ENCODE assay signal across 27 cellular contexts in the genomic region with DNA sequence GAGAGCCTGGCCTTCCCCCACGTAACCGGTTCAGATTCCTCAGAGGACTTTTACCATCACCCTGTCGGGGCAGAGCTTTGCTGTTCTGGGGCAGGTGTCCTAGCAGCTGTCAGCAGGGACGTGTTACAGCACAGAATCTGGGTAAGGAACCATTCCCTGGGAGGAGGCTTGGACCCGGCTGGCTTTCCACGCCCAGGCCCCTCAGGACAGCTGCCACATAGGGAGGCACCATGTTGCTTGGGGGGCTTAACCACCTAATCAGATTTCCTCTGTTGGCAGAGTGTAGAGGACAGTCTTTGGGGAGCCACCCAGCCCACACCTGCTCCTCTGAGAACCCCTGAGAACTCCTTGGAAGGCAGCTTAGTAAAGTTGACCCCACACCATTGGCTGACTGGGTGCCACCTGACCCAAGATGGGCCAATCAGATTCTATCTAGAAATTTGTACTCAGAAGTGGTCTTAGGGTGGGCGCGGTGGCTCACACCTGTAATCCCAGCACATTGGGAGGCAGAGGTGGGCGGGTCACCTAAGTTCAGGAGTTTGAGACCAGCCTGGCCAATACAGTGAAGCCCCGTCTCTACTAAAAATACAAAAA. TPM values are rescaled to one million over a fixed set of nuclear protein-coding genes. Genes with fewer than 3 reads are reported as not detected.
DNase-seq lines count a peak whose midpoint lies in the region; ATAC-seq, FAIRE-seq and TF ChIP-seq lines count a peak whose summit lies in the region.
"Had no signal": no experiment of that assay in that cellular context is flagged by ENCODE, and none has a peak within 500 bp of the region (broad histone marks: within the 10 kb centered on the region; RNA-seq: fewer than 3 reads in every experiment).

No MANE protein-coding gene starts in this region.

- peaks cover 3% of the 10 kb centered on the region for H3K36me3 Mint-ChIP-seq in IgD-negative memory B cell

- H3K4me1 Mint-ChIP-seq in IgD-negative memory B cell: peaks cover 22 to 38% (median 36%) of the 10 kb centered on the region in 3 donors

- no peak for ATAC-seq in SK-N-SH treated with all-trans-retinoic acid at 6 μM for 48 hours
- no peak for ATAC-seq in K562
- ATAC-seq in GM21723 (IDR thresholded peaks at IDR 0.05; ENCODE audit: unreplicated experiment): no peak
- ATAC-seq: activated naive CD8-positive, alpha-beta T cell treated with anti-CD3 and anti-CD28 coated beads, Interleukin-2, amount 50 U/mL, for 24 hours; activated T-cell treated with anti-CD3 and anti-CD28 coated beads, Interleukin-2, amount 50 U/mL, for 72 hours; effector memory CD8-positive, alpha-beta T cell; psoas muscle; stimulated activated naive B cell treated with anti-CD40 and anti-IgM and Interleukin-4, amounts not matched to agents 10 μg/mL and 1 μg/mL and 100 μg/mL, for 72 hours; upper lobe of right lung had no signal

- H2BK12ac ChIP-seq in trophoblast cell (ENCODE audit: low read length): peak overlapping the region; percentile 77

- H3K79me2 ChIP-seq in SK-N-SH (ENCODE audit: insufficient read depth) (no peaks in the 10 kb centered on the region), K562 (ENCODE audit: control insufficient read depth, insufficient read depth, low read length) (no peaks in the 10 kb centered on the region), trophoblast cell (ENCODE audit: control insufficient read depth, insufficient read depth, low read length, poor library complexity) (peaks cover 4% of the 10 kb centered on the region)

- peaks cover 5% of the 10 kb centered on the region for H3K27me3 Mint-ChIP-seq in IgD-negative memory B cell
- H3K27me3 Mint-ChIP-seq: activated naive CD8-positive, alpha-beta T cell treated with anti-CD3 and anti-CD28 coated beads, Interleukin-2, amount 50 U/mL, for 24 hours; effector memory CD8-positive, alpha-beta T cell; memory B cell; stimulated activated naive B cell treated with anti-CD40 and anti-IgM and Interleukin-4, amounts not matched to agents 10 μg/mL and 1 μg/mL and 100 μg/mL, for 72 hours had no signal

- H3K14ac ChIP-seq in trophoblast cell (ENCODE audit: low read length): peak overlapping the region; percentile 21

- TF ChIP-seq EP300 in SK-N-SH (IDR thresholded peaks at IDR 0.05; ENCODE audit: borderline replicate concordance in 1 of 2, low read depth in 1 of 2, low read length in 1 of 2) (no peak), K562 (IDR thresholded peaks at IDR 0.05; ENCODE audit: low read length) (no peak)

- H3K27me3 ChIP-seq in SK-N-SH (ENCODE audit: insufficient read depth): no peaks in the 10 kb centered on the region
- no peaks in the 10 kb centered on the region for H3K27me3 ChIP-seq in K562 (ENCODE audit: control insufficient read depth in 2 of 2, insufficient read depth in 2 of 2, low read length in 2 of 2)
- H3K27me3 ChIP-seq in trophoblast cell (ENCODE audit: insufficient read depth, low read length): no peaks in the 10 kb centered on the region
- H3K27me3 ChIP-seq: upper lobe of right lung had no signal

- peaks cover 17 to 37% of the 10 kb centered on the region in 2 experiments for H3K4me1 ChIP-seq in SK-N-SH (ENCODE audit: control insufficient read depth in 1 of 2, insufficient read depth in 2 of 2, low read depth in 1 of 2, low read length in 1 of 2)
- H3K4me1 ChIP-seq in K562 (replicated peaks in 1 of 2; ENCODE audit: control insufficient read depth in 2 of 2, insufficient read depth in 2 of 2, low read length in 2 of 2): peaks cover 35 to 46% of the 10 kb centered on the region in 2 experiments
- H3K4me1 ChIP-seq in trophoblast cell (ENCODE audit: control insufficient read depth in 1 of 2, insufficient read depth in 2 of 2, low read length in 2 of 2): peaks cover 23 to 35% of the 10 kb centered on the region in 2 experiments

- peak overlapping the region; percentile 12 for H4K8ac ChIP-seq in trophoblast cell (ENCODE audit: low read depth, low read length)

- H3K79me1 ChIP-seq in trophoblast cell (ENCODE audit: low read length): peaks cover 25% of the 10 kb centered on the region

- peaks cover 2% of the 10 kb centered on the region for H3K9me1 ChIP-seq in K562 (ENCODE audit: control insufficient read depth, insufficient read depth, low read length)

- H3K4ac ChIP-seq in trophoblast cell (ENCODE audit: low read depth, low read length): no peak overlapping the region

- H2AFZ ChIP-seq in SK-N-SH (ENCODE audit: low read depth) (no peak overlapping the region), K562 (ENCODE audit: low read depth, low read length) (peak overlapping the region; percentile 10; the same call in 1 of the 2 replicates), trophoblast cell (ENCODE audit: insufficient read depth, low read length, poor library complexity) (no peak overlapping the region)

- peak overlapping the region; percentile 25 to 71 (median 57) for H3K27ac Mint-ChIP-seq in IgD-negative memory B cell
- H3K27ac Mint-ChIP-seq: activated naive CD8-positive, alpha-beta T cell treated with anti-CD3 and anti-CD28 coated beads, Interleukin-2, amount 50 U/mL, for 24 hours; activated T-cell treated with anti-CD3 and anti-CD28 coated beads, Interleukin-2, amount 50 U/mL, for 72 hours; memory B cell; stimulated activated naive B cell treated with anti-CD40 and anti-IgM and Interleukin-4, amounts not matched to agents 10 μg/mL and 1 μg/mL and 100 μg/mL, for 72 hours had no signal

- DNase-seq in SK-N-SH (no peak), K562 (ENCODE audit: extremely low read depth in 1 of 4, low spot score in 3 of 4) (peak in 3 of 4 experiments; percentile 38 to 61 (median 55)), trophoblast cell (peak; percentile 48 to 61), GM13976 (ENCODE audit: low spot score) (no peak), frontal cortex (ENCODE audit: low spot score in 2 of 2) (no peak)
- DNase-seq: 8988T; activated CD4-positive, alpha-beta T cell treated with anti-CD3 and anti-CD28 coated beads, Interleukin-2, amount 50 U/mL, for 48 hours; activated naive CD4-positive, alpha-beta T cell; activated naive CD8-positive, alpha-beta T cell treated with anti-CD3 and anti-CD28 coated beads, Interleukin-2, amount 50 U/mL, for 24 hours; activated T-cell treated with anti-CD3 and anti-CD28 coated beads, Interleukin-2, amount 50 U/mL, for 72 hours; central memory CD4-positive, alpha-beta T cell; cortex of kidney; effector memory CD8-positive, alpha-beta T cell; H7; Kasumi-1; NCI-H1417 treated with DMSO at 0.1 percent for 48 hours; NCI-H2029 treated with DMSO at 0.1 percent for 48 hours; nucleus accumbens; psoas muscle; stimulated activated naive B cell treated with anti-CD40 and anti-IgM and Interleukin-4, amounts not matched to agents 10 μg/mL and 1 μg/mL and 100 μg/mL, for 72 hours; substantia nigra; T-helper 1 cell; upper lobe of right lung had no signal

- H3K9ac ChIP-seq in SK-N-SH: no peak overlapping the region
- peak overlapping the region in 1 of 2 experiments; percentile 69; a peak in 2 of 4 replicates for H3K9ac ChIP-seq in K562 (ENCODE audit: insufficient read depth in 1 of 2, low read depth in 2 of 2, low read length in 2 of 2)
- no peak overlapping the region for H3K9ac ChIP-seq in trophoblast cell (ENCODE audit: low read length)

- peak overlapping the region; percentile 84 for H4K91ac ChIP-seq in trophoblast cell (ENCODE audit: low read depth, low read length)

- H4K20me1 ChIP-seq in SK-N-SH (ENCODE audit: insufficient read depth): no peaks in the 10 kb centered on the region
- H4K20me1 ChIP-seq in K562 (replicated peaks; ENCODE audit: control insufficient read depth, insufficient read depth, low read length): no peaks in the 10 kb centered on the region

- peak overlapping the region; percentile 45 for H2AK5ac ChIP-seq in trophoblast cell (ENCODE audit: low read length)

- H3K4me2 ChIP-seq in SK-N-SH (no peak overlapping the region), K562 (ENCODE audit: insufficient read depth, low read length) (no peak overlapping the region), trophoblast cell (ENCODE audit: low read length) (no peak overlapping the region)

- H2BK120ac ChIP-seq in trophoblast cell (ENCODE audit: insufficient read depth, low read length, poor library complexity): peak overlapping the region; percentile 67

- FAIRE-seq in K562 (lab: Jason Lieb, UNC): no peak
- no peak for FAIRE-seq in frontal cortex (lab: Jason Lieb, UNC)

- H3K27ac ChIP-seq in SK-N-SH (ENCODE audit: low read depth in 2 of 2, low read length in 1 of 2) (no peak overlapping the region; a peak in 1 of 4 replicates), K562 (ENCODE audit: extremely low read depth, low read depth, low read length) (peak overlapping the region; percentile 13; the same call in 1 of the 3 replicates), trophoblast cell (ENCODE audit: low read depth, low read length) (peak overlapping the region; percentile 35)
- H3K27ac ChIP-seq: psoas muscle, upper lobe of right lung had no signal

- no peak for TF ChIP-seq CTCF in SK-N-SH (IDR thresholded peaks at IDR 0.05)
- no peak for TF ChIP-seq CTCF in K562 (IDR thresholded peaks at IDR 0.05 in 2 of 3, conservative IDR thresholded peaks at IDR 0.05 in 1 of 3; ENCODE audit: insufficient read depth in 2 of 3, low read depth in 1 of 3, low read length in 3 of 3)
- TF ChIP-seq CTCF in GM13976 (IDR thresholded peaks at IDR 0.05; ENCODE audit: borderline replicate concordance, control extremely low read depth, extremely low read depth, insufficient read depth, missing control alignments): no peak

- peak overlapping the region; percentile 18 for H2BK5ac ChIP-seq in trophoblast cell (ENCODE audit: low read depth, low read length, poor library complexity)

- no peak for TF ChIP-seq POLR2A in K562 (conservative IDR thresholded peaks at IDR 0.05)

- CTCF ChIA-PET in SK-N-SH (lab: Yijun Ruan, JAX) (interaction anchor here (1.2 to 3.1 kb wide), 5 partner anchors 24 to 61 kb away, joined by 3 to 19 read pairs (median 9); partner anchors contain the start of gene EEIG1), K562 (lab: Yijun Ruan, JAX; ENCODE audit: low intra/inter-chr PET ratio) (no interaction called here)

- H3K9me3 Mint-ChIP-seq in IgD-negative memory B cell: peaks cover 3 to 4% (median 3%) of the 10 kb centered on the region in 3 donors
- H3K9me3 Mint-ChIP-seq: effector memory CD8-positive, alpha-beta T cell had no signal

- in situ Hi-C loops in K562 (cut with MboI): no loop called here
- in situ Hi-C loops in GM13976 (cut with MboI; ENCODE audit: low sequenced_read_pairs, unreplicated experiment): no loop called here

- H3K36me3 ChIP-seq in SK-N-SH (replicated peaks in 1 of 2; ENCODE audit: control insufficient read depth in 1 of 2, insufficient read depth in 2 of 2, low read length in 1 of 2): no peaks in the 10 kb centered on the region
- no peaks in the 10 kb centered on the region for H3K36me3 ChIP-seq in K562 (ENCODE audit: control insufficient read depth, insufficient read depth, low read length)
- peaks cover 0 to 2% of the 10 kb centered on the region in 2 experiments for H3K36me3 ChIP-seq in trophoblast cell (ENCODE audit: control insufficient read depth in 1 of 2, insufficient read depth in 2 of 2, low read length in 2 of 2)
- H3K36me3 ChIP-seq: upper lobe of right lung had no signal

- peak overlapping the region; percentile 16 for H3K18ac ChIP-seq in trophoblast cell (ENCODE audit: low read length)

- no peaks in the 10 kb centered on the region for H3K9me2 ChIP-seq in SK-N-SH

- POLR2A ChIA-PET in SK-N-SH (lab: Yijun Ruan, JAX) (interaction anchor here (0.8 kb wide), 1 partner anchor 74 kb away, joined by 3 read pairs; the partner anchor contains the start of gene PIP5KL1), K562 (lab: Yijun Ruan, JAX) (interaction anchor here (0.6 to 1.1 kb wide), 2 partner anchors 22 to 40 kb away, joined by 4 to 6 read pairs; no protein-coding TSS in a partner anchor)

- H4K12ac ChIP-seq in trophoblast cell (ENCODE audit: low read depth, low read length): no peak overlapping the region

- H3K23ac ChIP-seq in trophoblast cell (ENCODE audit: low read length): no peak overlapping the region

- BruUV-seq in K562 (replicated peaks; lab: Mats Ljungman, UMichigan): no TSS peak

- intact Hi-C loops in K562 (cut with micrococcal nuclease): no loop called here

- H3K4me3 Mint-ChIP-seq in IgD-negative memory B cell: peak overlapping the region in 2 of 4 donors; percentile 19 to 27
- H3K4me3 Mint-ChIP-seq: activated naive CD8-positive, alpha-beta T cell treated with anti-CD3 and anti-CD28 coated beads, Interleukin-2, amount 50 U/mL, for 24 hours; activated T-cell treated with anti-CD3 and anti-CD28 coated beads, Interleukin-2, amount 50 U/mL, for 72 hours; effector memory CD8-positive, alpha-beta T cell; memory B cell; stimulated activated naive B cell treated with anti-CD40 and anti-IgM and Interleukin-4, amounts not matched to agents 10 μg/mL and 1 μg/mL and 100 μg/mL, for 72 hours had no signal

- H3F3A ChIP-seq in SK-N-SH (replicated peaks; ENCODE audit: insufficient read depth): peaks cover 18% of the 10 kb centered on the region

- 96% methylated on average over 7 of the region's 10 CpGs for WGBS in SK-N-SH (ENCODE audit: low lambda C conversion rate)
- WGBS in K562 (ENCODE audit: insufficient coverage, low coverage, missing lambda C conversion rate): 86% methylated on average over 9 of the region's 10 CpGs
- WGBS in trophoblast cell (ENCODE audit: extremely low coverage, insufficient coverage, insufficient read length): no CpG with 5 or more reads among the region's 10 CpGs

- H3K9me3 ChIP-seq in SK-N-SH (no peaks in the 10 kb centered on the region), K562 (replicated peaks; ENCODE audit: control insufficient read depth, insufficient read depth, low read depth, low read length) (no peaks in the 10 kb centered on the region), trophoblast cell (ENCODE audit: insufficient read depth, low read depth, low read length) (no peaks in the 10 kb centered on the region)
- H3K9me3 ChIP-seq: psoas muscle, upper lobe of right lung had no signal

- no peak overlapping the region for H3K4me3 ChIP-seq in SK-N-SH (ENCODE audit: low read depth in 2 of 2, low read length in 1 of 2)
- no peak overlapping the region for H3K4me3 ChIP-seq in K562
- H3K4me3 ChIP-seq in trophoblast cell (ENCODE audit: low read depth, low read length): no peak overlapping the region
- H3K4me3 ChIP-seq: psoas muscle, upper lobe of right lung had no signal

- TF ChIP-seq RAD21 in SK-N-SH (IDR thresholded peaks at IDR 0.05; ENCODE audit: low read length) (no peak), K562 (CRISPR knock-in tag; conservative IDR thresholded peaks at IDR 0.05 in 1 of 2, IDR thresholded peaks at IDR 0.05 in 1 of 2) (no peak)

RNA-seq across cellular contexts. Expression of gene EEIG1, which starts 23.3 kb away (rescaled TPM):
- polyA plus RNA-seq in SK-N-SH (2012; rRNA removed) (17.9 and 26.2 TPM in 2 replicates), IgD-negative memory B cell (90.5 TPM), K562 (2011; rRNA removed) (4.4 and 7.7 TPM in 2 replicates), K562 (2014; fragmentation: Illumina TruSeq; extraction: Trizol) (5.6 and 9.1 TPM in 2 replicates), K562 (2014; fragmentation: Nextera tagmentation; extraction: Ambion mirVana) (under 1 TPM; 0.17 to 0.25 TPM), K562 (2014; rRNA removed) (3.6 and 6.6 TPM in 2 replicates)
- polyA plus RNA-seq in SK-N-SH (2012; cell fraction: cytosol; rRNA removed): 15.9 and 18.6 TPM in 2 replicates
- 32.9 and 55.0 TPM in 2 replicates for polyA plus RNA-seq in SK-N-SH (2012; cell fraction: nucleus; rRNA removed)
- total RNA-seq in K562 (2011; cell fraction: chromatin; rRNA removed; ENCODE audit: low replicate concordance): 18.1 and 34.4 TPM in 2 replicates
- total RNA-seq in K562 (2011; cell fraction: nucleolus; rRNA removed): 13.4 and 13.5 TPM in 2 replicates
- total RNA-seq in K562 (2011; cell fraction: nucleoplasm; rRNA removed): 17.2 and 24.7 TPM in 2 replicates
- total RNA-seq in K562 (2014; rRNA removed) (2.1 and 4.5 TPM in 2 replicates), K562 (2014; rRNA removed; fragmentation: Illumina TruSeq; extraction: Trizol) (1.6 and 2.3 TPM in 2 replicates), K562 (2015; rRNA removed; fragmentation: Illumina TruSeq; extraction: Trizol) (2.8 and 4.1 TPM in 2 replicates), K562 (2021) (11.2 and 16.7 TPM in 2 replicates), frontal cortex (5.7 TPM)
- 8.2 and 9.0 TPM in 2 replicates for polyA plus RNA-seq in K562 (2011; cell fraction: cytosol; rRNA removed)
- 16.1 and 16.7 TPM in 2 replicates for polyA plus RNA-seq in K562 (2011; cell fraction: nucleus; rRNA removed)
- polyA plus RNA-seq in K562 (2012): 13.8 and 19.2 TPM in 2 replicates
- 2.1 and 2.7 TPM in 2 replicates for polyA minus RNA-seq in K562 (2011; rRNA and poly(A)+ RNA removed)
- 3.5 and 5.9 TPM in 2 replicates for polyA minus RNA-seq in K562 (2011; cell fraction: cytosol; rRNA and poly(A)+ RNA removed)
- 4.8 and 8.4 TPM in 2 replicates for polyA minus RNA-seq in K562 (2011; cell fraction: nucleus; rRNA and poly(A)+ RNA removed)
- 131 and 139 TPM in 2 replicates for polyA plus RNA-seq in trophoblast cell (2013)

Comparison
In these comparisons a context has a peak if more than half of its experiments do, and no peak if none do; other contexts are left out.
1. DNase-seq: peak in K562 (3 of 4) and trophoblast cell (2 of 2); none in SK-N-SH (single experiment), GM13976 (single experiment) and frontal cortex (0 of 2).
2. H3K27ac ChIP-seq: peak in K562 (single experiment) and trophoblast cell (single experiment); none in SK-N-SH (0 of 2).
3. Of the 27 proteins assayed by ChIP-seq in both K562 and SK-N-SH: peak only in K562: USF2; only in SK-N-SH: none; in both: USF1; in neither: 25.